In the genomic region with DNA sequence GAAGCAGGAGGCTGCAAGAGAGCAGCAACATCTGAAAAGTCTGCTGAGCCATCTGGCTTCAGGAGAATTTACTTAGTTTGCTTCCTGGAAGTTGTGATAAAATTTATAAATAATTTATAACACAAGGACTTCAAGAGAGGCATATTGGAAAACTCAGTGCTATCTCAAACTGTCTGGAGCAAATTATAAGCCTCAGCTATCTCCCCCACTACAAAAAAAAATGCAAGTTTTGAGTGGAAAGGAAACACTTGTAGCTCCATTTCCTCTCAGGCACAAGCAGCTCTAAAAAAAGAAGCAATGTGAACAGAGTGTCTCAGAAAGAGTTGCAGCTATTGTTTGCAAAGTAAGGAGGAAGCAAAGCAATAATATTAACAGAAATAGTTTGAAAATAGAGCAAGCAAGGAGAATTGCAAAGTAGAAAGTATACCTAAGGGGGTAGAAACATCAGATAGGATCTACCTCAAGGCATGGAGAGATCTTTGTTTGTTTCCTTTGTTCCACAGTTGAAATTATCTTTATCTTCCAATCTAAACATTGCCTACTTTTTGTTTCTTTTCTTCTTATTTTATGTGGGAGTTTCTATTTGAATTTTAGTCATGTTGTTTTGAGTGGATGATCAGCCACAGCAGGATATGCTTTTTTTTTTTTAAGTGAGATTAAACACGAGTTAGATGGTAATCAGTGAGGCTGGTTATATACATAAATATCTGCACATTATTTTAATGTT, we compare ENCODE assay signal across 10 cellular contexts. TPM values are rescaled to one million over a fixed set of nuclear protein-coding genes. Genes with fewer than 3 reads are reported as not detected.
DNase-seq lines count a peak whose midpoint lies in the region; ATAC-seq and TF ChIP-seq lines count a peak whose summit lies in the region.
"Had no signal": no experiment of that assay in that cellular context is flagged by ENCODE, and none has a peak within 500 bp of the region (broad histone marks: within the 10 kb centered on the region; RNA-seq: fewer than 3 reads in every experiment).

No MANE protein-coding gene starts in this region.

- POLR2A ChIA-PET in SK-N-SH (lab: Yijun Ruan, JAX) (no interaction called here), HEK293T (lab: Yijun Ruan, JAX) (no interaction called here)

- no peaks in the 10 kb centered on the region for H3K9me3 ChIP-seq in SK-N-SH
- peaks cover 0 to 15% (median 11%) of the 10 kb centered on the region in 8 donors for H3K9me3 ChIP-seq in spleen

- TF ChIP-seq CTCF in SK-N-SH (IDR thresholded peaks at IDR 0.05) (no peak), spleen (IDR thresholded peaks at IDR 0.05 in 8 of 11, conservative IDR thresholded peaks at IDR 0.05 in 3 of 11) (no peak)

- WGBS in SK-N-SH (ENCODE audit: low lambda C conversion rate): 0% methylated on average over 1 of the region's 1 CpG
- 0 to 5% (median 2%) methylated on average over 1 of the region's 1 CpG for WGBS in spleen, 5 donors

- H4K20me1 ChIP-seq in SK-N-SH (ENCODE audit: insufficient read depth): no peaks in the 10 kb centered on the region

- CTCF ChIA-PET in SK-N-SH (lab: Yijun Ruan, JAX) (interaction anchor here (1.0 kb wide), 1 partner anchor 22 kb away, joined by 3 read pairs; no protein-coding TSS in a partner anchor), HEK293T (lab: Yijun Ruan, JAX) (no interaction called here)

- H3K36me3 ChIP-seq in SK-N-SH (replicated peaks in 1 of 2; ENCODE audit: control insufficient read depth in 1 of 2, insufficient read depth in 2 of 2, low read length in 1 of 2) (no peaks in the 10 kb centered on the region), spleen (no peaks in the 10 kb centered on the region)

- H3K27me3 ChIP-seq in SK-N-SH (ENCODE audit: insufficient read depth) (no peaks in the 10 kb centered on the region), spleen (replicated peaks in 1 of 7) (no peaks in the 10 kb centered on the region)

- no peaks in the 10 kb centered on the region for H3F3A ChIP-seq in SK-N-SH (replicated peaks; ENCODE audit: insufficient read depth)

- peaks cover 6 to 9% of the 10 kb centered on the region in 2 experiments; a peak in 3 of 4 replicates for H3K4me1 ChIP-seq in SK-N-SH (ENCODE audit: control insufficient read depth in 1 of 2, insufficient read depth in 2 of 2, low read depth in 1 of 2, low read length in 1 of 2)
- peaks cover 13 to 40% (median 21%) of the 10 kb centered on the region in 6 donors for H3K4me1 ChIP-seq in spleen

- peak overlapping the region; percentile 73 for H2AFZ ChIP-seq in SK-N-SH (ENCODE audit: low read depth)

- intact Hi-C loops in spleen (cut with DNase I; ENCODE audit: low total_unique reads): no loop called here

- no peaks in the 10 kb centered on the region for H3K79me2 ChIP-seq in SK-N-SH (ENCODE audit: insufficient read depth)

- TF ChIP-seq EP300 in SK-N-SH (IDR thresholded peaks at IDR 0.05; ENCODE audit: borderline replicate concordance in 1 of 2, low read depth in 1 of 2, low read length in 1 of 2): no peak

- DNase-seq in SIG-M5 treated with dmso at 0.1 percent for 504 hours (lab: John Stamatoyannopoulos, UW; ENCODE audit: unreplicated experiment) (peak; percentile 61), SIG-M5 (lab: John Stamatoyannopoulos, UW) (no peak), SK-N-SH (no peak), globus pallidus (ENCODE audit: low spot score) (peak; percentile 47), spleen (no peak), HEK293T (ENCODE audit: extremely low spot score) (no peak)
- DNase-seq in activated CD4-positive, CD25-positive, alpha-beta regulatory T cell treated with anti-CD3 and anti-CD28 coated beads, Interleukin-2, amount 50 U/mL, for 72 hours: no peak
- DNase-seq: NCI-H2029 had no signal

- TF ChIP-seq RAD21 in SK-N-SH (IDR thresholded peaks at IDR 0.05; ENCODE audit: low read length): no peak

- H3K27ac ChIP-seq in SK-N-SH (ENCODE audit: low read depth in 2 of 2, low read length in 1 of 2): peak overlapping the region; percentile 37 to 77; a peak in 3 of 4 replicates
- peak overlapping the region; percentile 3 to 73 (median 59) for H3K27ac ChIP-seq in spleen

- no peak for TF ChIP-seq POLR2A in spleen (IDR thresholded peaks at IDR 0.05)

- H3K9me2 ChIP-seq in SK-N-SH: no peaks in the 10 kb centered on the region

- H3K4me2 ChIP-seq in SK-N-SH: peak overlapping the region; percentile 41; the same call in 1 of the 2 replicates

- H3K9ac ChIP-seq in SK-N-SH: no peak overlapping the region

- ATAC-seq in HG03521 (IDR thresholded peaks at IDR 0.05; ENCODE audit: unreplicated experiment): no peak

- H3K4me3 ChIP-seq in SK-N-SH (ENCODE audit: low read depth in 2 of 2, low read length in 1 of 2) (no peak overlapping the region), spleen (peak overlapping the region in 1 of 8 donors; percentile 25)
- H3K4me3 ChIP-seq: coronary artery had no signal

TF ChIP-seq in SK-N-SH, 30 proteins besides CTCF, POLR2A, EP300 and RAD21:
- TF ChIP-seq RCOR1 (IDR thresholded peaks at IDR 0.05; ENCODE audit: low read length): no peak
- TF ChIP-seq CHD2 (IDR thresholded peaks at IDR 0.05; ENCODE audit: low read length, partially characterized antibody): no peak
- TF ChIP-seq GATA2 (CRISPR knock-in tag; IDR thresholded peaks at IDR 0.05): 0 out of 2 replicates have a peak, but pooled peaks have one; percentile 6

TF ChIP-seq in HEK293T, 16 proteins besides CTCF, POLR2A, EP300 and RAD21:
- TF ChIP-seq PKNOX1 (IDR thresholded peaks at IDR 0.05): no peak
- no peak for TF ChIP-seq FOXM1 (IDR thresholded peaks at IDR 0.05; ENCODE audit: borderline replicate concordance)
- no peak for TF ChIP-seq SUZ12 (IDR thresholded peaks at IDR 0.05)
- TF ChIP-seq FOXA1 (IDR thresholded peaks at IDR 0.05): no peak
- no peak for TF ChIP-seq NFRKB (IDR thresholded peaks at IDR 0.05)
- TF ChIP-seq LEF1 (IDR thresholded peaks at IDR 0.05; ENCODE audit: borderline replicate concordance): no peak

RNA-seq across cellular contexts. Expression of gene IL6ST, which starts 56.0 kb away (rescaled TPM):
- polyA plus RNA-seq in SK-N-SH (2012; rRNA removed) (16.0 and 21.1 TPM in 2 replicates), spleen (10 to 100 TPM; 20.4 to 33.8 (median 27.6) TPM)
- 30.1 and 34.6 TPM in 2 replicates for polyA plus RNA-seq in SK-N-SH (2012; cell fraction: cytosol; rRNA removed)
- polyA plus RNA-seq in SK-N-SH (2012; cell fraction: nucleus; rRNA removed): 6.7 and 17.2 TPM in 2 replicates
- total RNA-seq in spleen: 100 to 1,000 TPM; 254 to 504 (median 337) TPM

Comparison
In these comparisons a context has a peak if more than half of its experiments do, and no peak if none do; other contexts are left out.
1. DNase-seq: peak in SIG-M5 treated with dmso at 0.1 percent for 504 hours (single experiment) and globus pallidus (single experiment); none in SIG-M5 (single experiment), SK-N-SH (single experiment), spleen (single experiment), HEK293T (single experiment) and activated CD4-positive, CD25-positive, alpha-beta regulatory T cell treated with anti-CD3 and anti-CD28 coated beads, Interleukin-2, amount 50 U/mL, for 72 hours (single experiment).